12 cellular contexts compared by ENCODE assay signal in genomic region chr9:109969559-109970237, GRCh38.
DNase-seq lines count a peak whose midpoint lies in the region; ATAC-seq and TF ChIP-seq lines count a peak whose summit lies in the region.
"Had no signal": no experiment of that assay in that cellular context is flagged by ENCODE, and none has a peak within 500 bp of the region (broad histone marks: within the 10 kb centered on the region; RNA-seq: fewer than 3 reads in every experiment).

No MANE protein-coding gene starts in this region.

- peak in 3 of 4 donors; percentile 29 to 59 (median 51) for ATAC-seq in heart left ventricle
- no peak for ATAC-seq in Right ventricle myocardium inferior
- ATAC-seq in right lobe of liver, result peak; percentile 9 to 63 (median 41)
- ATAC-seq in upper lobe of right lung, result no peak
- ATAC-seq in HG03378 (IDR thresholded peaks at IDR 0.05; ENCODE audit: unreplicated experiment), result no peak

- TF ChIP-seq POLR2A in heart left ventricle (IDR thresholded peaks at IDR 0.05) (no peak), right lobe of liver (IDR thresholded peaks at IDR 0.05) (no peak)

- WGBS in heart left ventricle, 4 donors, result 49 to 72% (median 65%) methylated on average over 1 of the region's 1 CpG
- WGBS in right lobe of liver (ENCODE audit: insufficient coverage, low coverage, low lambda C conversion rate, missing lambda C conversion rate), result no CpG with 5 or more reads among the region's 1 CpG

- H3K36me3 ChIP-seq in heart left ventricle (no peaks in the 10 kb centered on the region), right lobe of liver (no peaks in the 10 kb centered on the region), upper lobe of right lung (no peaks in the 10 kb centered on the region)
- H3K36me3 ChIP-seq: prostate gland had no signal

- no peak overlapping the region for H3K4me3 Mint-ChIP-seq in activated T-helper 2 cell treated with anti-CD3 and anti-CD28 coated beads, Interferon-gamma antibody, Interleukin-2, Interleukin-4, amounts not matched to agents 10 μg/mL and 5 μg/mL and 100 μg/mL, durations not matched to agents 14 hours and 24 hours and 36 hours (ENCODE audit: low read depth)
- H3K4me3 Mint-ChIP-seq: HFFc6 had no signal

- peaks cover 2% of the 10 kb centered on the region for H3K27me3 Mint-ChIP-seq in activated T-helper 2 cell treated with anti-CD3 and anti-CD28 coated beads, Interferon-gamma antibody, Interleukin-2, Interleukin-4, amounts not matched to agents 10 μg/mL and 5 μg/mL and 100 μg/mL, durations not matched to agents 14 hours and 24 hours and 36 hours (ENCODE audit: low read depth)

- H3K27me3 ChIP-seq in heart left ventricle (no peaks in the 10 kb centered on the region), right lobe of liver (no peaks in the 10 kb centered on the region), upper lobe of right lung (no peaks in the 10 kb centered on the region)

- intact Hi-C loops in heart left ventricle (cut with DNase I) (loop anchor here in 5 of 10 donors (5.0 to 10.0 kb wide), 6 partner anchors 52 to 183 kb away; no protein-coding TSS in a partner anchor), Right ventricle myocardium inferior (cut with DNase I) (loop anchor here (5.0 kb wide), 2 partner anchors 78 to 88 kb away; no protein-coding TSS in a partner anchor), right lobe of liver (cut with DNase I) (no loop called here), upper lobe of right lung (cut with DNase I) (no loop called here)
- intact Hi-C loops in activated T-helper 2 cell treated with anti-CD3 and anti-CD28 coated beads, Interferon-gamma antibody, Interleukin-2, Interleukin-4, amounts not matched to agents 10 μg/mL and 5 μg/mL and 100 μg/mL, durations not matched to agents 14 hours and 24 hours and 36 hours (cut with micrococcal nuclease), result loop anchor here (2.0 kb wide), 2 partner anchors 17 to 19 kb away; no protein-coding TSS in a partner anchor

- H3K4me3 ChIP-seq in heart left ventricle, result no peak overlapping the region
- H3K4me3 ChIP-seq in right lobe of liver, result no peak overlapping the region
- no peak overlapping the region for H3K4me3 ChIP-seq in upper lobe of right lung
- H3K4me3 ChIP-seq: prostate gland had no signal

- peaks cover 0 to 74% (median 46%) of the 10 kb centered on the region in 12 donors for H3K4me1 ChIP-seq in heart left ventricle
- peaks cover 0 to 27% (median 8%) of the 10 kb centered on the region in 4 donors for H3K4me1 ChIP-seq in right lobe of liver
- peaks cover 44% of the 10 kb centered on the region for H3K4me1 ChIP-seq in upper lobe of right lung
- H3K4me1 ChIP-seq: prostate gland had no signal

- H3K4me1 Mint-ChIP-seq in activated T-helper 2 cell treated with anti-CD3 and anti-CD28 coated beads, Interferon-gamma antibody, Interleukin-2, Interleukin-4, amounts not matched to agents 10 μg/mL and 5 μg/mL and 100 μg/mL, durations not matched to agents 14 hours and 24 hours and 36 hours (ENCODE audit: low read depth), result peaks cover 84% of the 10 kb centered on the region

- DNase-seq in heart left ventricle, result peak in 1 of 5 donors; percentile 39
- no peak for DNase-seq in Right ventricle myocardium inferior (ENCODE audit: missing footprints)
- no peak for DNase-seq in activated T-helper 2 cell treated with anti-CD3 and anti-CD28 coated beads, Interferon-gamma antibody, Interleukin-2, Interleukin-4, amounts not matched to agents 10 μg/mL and 5 μg/mL and 100 μg/mL, durations not matched to agents 14 hours and 24 hours and 36 hours (ENCODE audit: low spot score)
- DNase-seq in right lobe of liver, result peak in 1 of 3 donors; percentile 27
- no peak for DNase-seq in upper lobe of right lung
- no peak for DNase-seq in occipital lobe (lab: John Stamatoyannopoulos, UW)
- no peak for DNase-seq in stimulated activated CD4-positive, alpha-beta T cell treated with anti-CD3 and anti-CD28 coated beads, Interleukin-2, amount 100 ng/mL, for 24 hours
- DNase-seq: erythroblast, NCI-H2171 treated with DMSO at 0.1 percent for 48 hours had no signal

- no peaks in the 10 kb centered on the region for H3K36me3 Mint-ChIP-seq in activated T-helper 2 cell treated with anti-CD3 and anti-CD28 coated beads, Interferon-gamma antibody, Interleukin-2, Interleukin-4, amounts not matched to agents 10 μg/mL and 5 μg/mL and 100 μg/mL, durations not matched to agents 14 hours and 24 hours and 36 hours (ENCODE audit: low read depth)

- H3K27ac Mint-ChIP-seq in activated T-helper 2 cell treated with anti-CD3 and anti-CD28 coated beads, Interferon-gamma antibody, Interleukin-2, Interleukin-4, amounts not matched to agents 10 μg/mL and 5 μg/mL and 100 μg/mL, durations not matched to agents 14 hours and 24 hours and 36 hours, result peak overlapping the region; percentile 95
- H3K27ac Mint-ChIP-seq: HFFc6 had no signal

- no peaks in the 10 kb centered on the region for H3K9me3 Mint-ChIP-seq in activated T-helper 2 cell treated with anti-CD3 and anti-CD28 coated beads, Interferon-gamma antibody, Interleukin-2, Interleukin-4, amounts not matched to agents 10 μg/mL and 5 μg/mL and 100 μg/mL, durations not matched to agents 14 hours and 24 hours and 36 hours
- H3K9me3 Mint-ChIP-seq: HFFc6 had no signal

- peak overlapping the region in 11 of 12 donors; percentile 6 to 88 (median 63) for H3K27ac ChIP-seq in heart left ventricle
- H3K27ac ChIP-seq in right lobe of liver, result peak overlapping the region in 1 of 3 donors; percentile 66
- peak overlapping the region; percentile 49 for H3K27ac ChIP-seq in upper lobe of right lung
- H3K27ac ChIP-seq: prostate gland had no signal

- no peak for TF ChIP-seq CTCF in heart left ventricle (IDR thresholded peaks at IDR 0.05)
- no peak for TF ChIP-seq CTCF in right lobe of liver (IDR thresholded peaks at IDR 0.05)
- TF ChIP-seq CTCF in upper lobe of right lung (IDR thresholded peaks at IDR 0.05), result no peak

- H3K9me3 ChIP-seq in heart left ventricle (no peaks in the 10 kb centered on the region), right lobe of liver (no peaks in the 10 kb centered on the region), upper lobe of right lung (no peaks in the 10 kb centered on the region)
- H3K9me3 ChIP-seq: prostate gland had no signal

Comparison
In these comparisons a context has a peak if more than half of its experiments do, and no peak if none do; other contexts are left out.
1. ATAC-seq: peak in heart left ventricle (3 of 4) and right lobe of liver (4 of 4); none in Right ventricle myocardium inferior (single experiment), upper lobe of right lung (single experiment) and HG03378 (single experiment).
2. intact Hi-C loops: an anchor here in Right ventricle myocardium inferior (5.0 kb wide) and activated T-helper 2 cell treated with anti-CD3 and anti-CD28 coated beads, Interferon-gamma antibody, Interleukin-2, Interleukin-4, amounts not matched to agents 10 μg/mL and 5 μg/mL and 100 μg/mL, durations not matched to agents 14 hours and 24 hours and 36 hours (2.0 kb wide); none called in right lobe of liver and upper lobe of right lung.